ENCODE assay signal across 13 cellular contexts in the genomic region with DNA sequence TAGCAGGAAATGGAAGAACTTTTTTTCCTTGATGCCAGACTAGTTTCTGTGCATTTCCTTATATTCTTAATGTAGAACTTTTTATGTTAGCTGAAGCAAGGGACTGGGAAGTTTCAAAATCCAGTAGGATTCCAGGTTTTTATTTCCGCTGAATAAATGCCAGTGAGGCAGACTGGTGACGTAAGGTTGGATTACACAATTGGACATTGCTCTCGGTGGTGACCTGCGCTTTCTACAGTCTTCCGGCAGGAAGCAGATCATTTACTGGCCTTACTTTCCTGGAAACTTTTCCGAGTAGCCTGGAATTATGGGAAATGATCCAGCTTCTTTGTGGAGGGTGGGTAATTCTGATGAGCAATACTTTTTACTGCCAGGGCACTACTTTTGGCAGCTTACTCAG. TPM values are rescaled to one million over a fixed set of nuclear protein-coding genes. Genes with fewer than 3 reads are reported as not detected.
A peak's percentile ranks its signal among the peaks of the same experiment; 100 is the strongest.
DNase-seq lines count a peak whose midpoint lies in the region; ATAC-seq and TF ChIP-seq lines count a peak whose summit lies in the region.
"Had no signal": no experiment of that assay in that cellular context is flagged by ENCODE, and none has a peak within 500 bp of the region (broad histone marks: within the 10 kb centered on the region; RNA-seq: fewer than 3 reads in every experiment).

No MANE protein-coding gene starts in this region.

- no peak overlapping the region for H3K4me3 Mint-ChIP-seq in activated naive CD8-positive, alpha-beta T cell treated with anti-CD3 and anti-CD28 coated beads, Interleukin-2, amount 50 U/mL, for 24 hours
- H3K4me3 Mint-ChIP-seq: B cell had no signal

- peak; percentile 87 for DNase-seq in AG10803 (ENCODE audit: low read depth)
- peak; percentile 84 for DNase-seq in amniotic epithelial cell (ENCODE audit: low read depth)
- DNase-seq in left ventricle myocardium inferior = no peak
- DNase-seq in sigmoid colon = peak; percentile 84
- no peak for DNase-seq in activated naive CD8-positive, alpha-beta T cell treated with anti-CD3 and anti-CD28 coated beads, Interleukin-2, amount 50 U/mL, for 24 hours
- no peak for DNase-seq in inferior parietal cortex (ENCODE audit: extremely low spot score)
- no peak for DNase-seq in NCI-H146 treated with DMSO at 0.1 percent for 48 hours (lab: John Stamatoyannopoulos, UW; ENCODE audit: unreplicated experiment)
- DNase-seq: GDM1, NCI-H187, PC-9 had no signal

- 76 to 83% methylated on average over 6 of the region's 6 CpGs for WGBS in sigmoid colon, 2 donors

- peaks cover 11% of the 10 kb centered on the region for H3K4me1 Mint-ChIP-seq in activated naive CD8-positive, alpha-beta T cell treated with anti-CD3 and anti-CD28 coated beads, Interleukin-2, amount 50 U/mL, for 24 hours

- H3K4me3 ChIP-seq in AG10803 (ENCODE audit: low read length) = no peak overlapping the region
- H3K4me3 ChIP-seq in left ventricle myocardium inferior = no peak overlapping the region
- H3K4me3 ChIP-seq in sigmoid colon = no peak overlapping the region
- H3K4me3 ChIP-seq: PC-9, skin epidermis had no signal

- H3K27ac Mint-ChIP-seq in activated naive CD8-positive, alpha-beta T cell treated with anti-CD3 and anti-CD28 coated beads, Interleukin-2, amount 50 U/mL, for 24 hours = no peak overlapping the region
- H3K27ac Mint-ChIP-seq: B cell had no signal

- no peak for ATAC-seq in activated naive CD8-positive, alpha-beta T cell treated with anti-CD3 and anti-CD28 coated beads, Interleukin-2, amount 50 U/mL, for 24 hours
- ATAC-seq in activated CD4-positive, CD25-positive, alpha-beta regulatory T cell treated with anti-CD3 and anti-CD28 coated beads, Interleukin-2, amount 50 U/mL, for 24 hours = no peak

- TF ChIP-seq CTCF in AG10803 (conservative IDR thresholded peaks at IDR 0.05; ENCODE audit: low read length) (no peak; the same call in 1 of the 2 replicates), left ventricle myocardium inferior (IDR thresholded peaks at IDR 0.05; ENCODE audit: borderline replicate concordance) (no peak), sigmoid colon (IDR thresholded peaks at IDR 0.05) (no peak)

- H3K36me3 ChIP-seq in left ventricle myocardium inferior = peaks cover 18% of the 10 kb centered on the region
- peaks cover 0 to 22% (median 0%) of the 10 kb centered on the region in 4 donors for H3K36me3 ChIP-seq in sigmoid colon

- no peaks in the 10 kb centered on the region for H3K27me3 Mint-ChIP-seq in activated naive CD8-positive, alpha-beta T cell treated with anti-CD3 and anti-CD28 coated beads, Interleukin-2, amount 50 U/mL, for 24 hours
- H3K27me3 Mint-ChIP-seq: B cell had no signal

- H3K27me3 ChIP-seq in left ventricle myocardium inferior (ENCODE audit: low read depth) (no peaks in the 10 kb centered on the region), sigmoid colon (no peaks in the 10 kb centered on the region)

- peaks cover 8% of the 10 kb centered on the region for H3K36me3 Mint-ChIP-seq in activated naive CD8-positive, alpha-beta T cell treated with anti-CD3 and anti-CD28 coated beads, Interleukin-2, amount 50 U/mL, for 24 hours (ENCODE audit: low read depth)

- no peak for TF ChIP-seq POLR2A in sigmoid colon (IDR thresholded peaks at IDR 0.05)

- H3K4me1 ChIP-seq in left ventricle myocardium inferior (peaks cover 72% of the 10 kb centered on the region), sigmoid colon (peaks cover 0 to 62% (median 33%) of the 10 kb centered on the region in 4 donors)

- intact Hi-C loops in left ventricle myocardium inferior (cut with micrococcal nuclease) = loop anchor here (10.0 kb wide), 1 partner anchor 274 kb away; no protein-coding TSS in a partner anchor
- intact Hi-C loops in sigmoid colon (cut with DNase I) = no loop called here

- H3K27ac ChIP-seq in left ventricle myocardium inferior (replicated peaks) (peak overlapping the region; percentile 70), sigmoid colon (peak overlapping the region; percentile 57 to 99 (median 86))
- H3K27ac ChIP-seq: PC-9 had no signal

- TF ChIP-seq EP300 in sigmoid colon (IDR thresholded peaks at IDR 0.05) = peak in 3 of 4 donors; percentile 40 to 67 (median 58)

- H3K9me3 Mint-ChIP-seq in activated naive CD8-positive, alpha-beta T cell treated with anti-CD3 and anti-CD28 coated beads, Interleukin-2, amount 50 U/mL, for 24 hours = no peaks in the 10 kb centered on the region

- H3K9me3 ChIP-seq in left ventricle myocardium inferior (replicated peaks) (no peaks in the 10 kb centered on the region), sigmoid colon (no peaks in the 10 kb centered on the region)

RNA-seq across cellular contexts. Expression of gene IFT43, which starts 3.6 kb away (rescaled TPM):
- total RNA-seq in left ventricle myocardium inferior (29.8 TPM), sigmoid colon (10 to 100 TPM; 31.4 to 63.7 (median 50.2) TPM)
- polyA plus RNA-seq in sigmoid colon = 10 to 100 TPM; 31.6 to 42.8 (median 35.4) TPM

RNA-seq across cellular contexts. Expression of gene TGFB3, which starts 7.3 kb away (rescaled TPM):
- total RNA-seq in left ventricle myocardium inferior = 27.2 TPM
- 10 to 100 TPM in 3 of 4 donors, 1 to 10 TPM in 1; 7.6 to 44.0 (median 19.3) TPM for total RNA-seq in sigmoid colon
- 1 to 10 TPM; 2.3 to 7.8 (median 5.8) TPM for polyA plus RNA-seq in sigmoid colon

Comparison
In these comparisons a context has a peak if more than half of its experiments do, and no peak if none do; other contexts are left out.
1. DNase-seq: peak in AG10803 (single experiment), amniotic epithelial cell (single experiment) and sigmoid colon (single experiment); none in left ventricle myocardium inferior (single experiment), activated naive CD8-positive, alpha-beta T cell treated with anti-CD3 and anti-CD28 coated beads, Interleukin-2, amount 50 U/mL, for 24 hours (single experiment), inferior parietal cortex (single experiment) and NCI-H146 treated with DMSO at 0.1 percent for 48 hours (single experiment).